Comparison of ENCODE assay signal across 8 cellular contexts in genomic region chr2:85852979-85853498, GRCh38. TPM values are rescaled to one million over a fixed set of nuclear protein-coding genes. Genes with fewer than 3 reads are reported as not detected.
DNase-seq lines count a peak whose midpoint lies in the region; ATAC-seq and TF ChIP-seq lines count a peak whose summit lies in the region.

No MANE protein-coding gene starts in this region.

- H3K4me3 ChIP-seq in OCI-LY7 (ENCODE audit: low read depth, low read length, poor library complexity, severe bottlenecking) (no peak overlapping the region), vagina (peak overlapping the region in 1 of 2 donors; percentile 19)

- H4K20me1 ChIP-seq in OCI-LY7 (ENCODE audit: insufficient read depth, low read length), result no peaks in the 10 kb centered on the region

- H3K27me3 Mint-ChIP-seq in activated naive CD8-positive, alpha-beta T cell treated with anti-CD3 and anti-CD28 coated beads for 36 hours, result no peaks in the 10 kb centered on the region
- no peaks in the 10 kb centered on the region for H3K27me3 Mint-ChIP-seq in natural killer cell (ENCODE audit: low read depth in 2 of 2)

- peaks cover 12% of the 10 kb centered on the region for H3K9me3 Mint-ChIP-seq in activated naive CD8-positive, alpha-beta T cell treated with anti-CD3 and anti-CD28 coated beads for 36 hours
- no peaks in the 10 kb centered on the region for H3K9me3 Mint-ChIP-seq in natural killer cell

- H3K27ac ChIP-seq in OCI-LY7 (ENCODE audit: low read depth, low read length, poor library complexity, severe bottlenecking) (peak overlapping the region; percentile 19), vagina (peak overlapping the region; percentile 71)

- DNase-seq in EH (ENCODE audit: low read depth) (peak; percentile 78), OCI-LY7 (ENCODE audit: low spot score) (peak; percentile 25), natural killer cell (peak; percentile 71), vagina (ENCODE audit: extremely low spot score in 2 of 2) (no peak), kidney tubule cell (ENCODE audit: low spot score) (no peak), DMS153 (lab: John Stamatoyannopoulos, UW) (no peak)
- peak; percentile 58 for DNase-seq in activated naive CD8-positive, alpha-beta T cell treated with anti-CD3 and anti-CD28 coated beads for 36 hours

- H3K9me2 ChIP-seq in OCI-LY7 (ENCODE audit: insufficient read depth, low read length), result no peaks in the 10 kb centered on the region

- H3K36me3 ChIP-seq in OCI-LY7 (ENCODE audit: insufficient read depth, low read length) (no peaks in the 10 kb centered on the region; the same call in 1 of the 2 replicates), vagina (no peaks in the 10 kb centered on the region)

- H3K36me3 Mint-ChIP-seq in activated naive CD8-positive, alpha-beta T cell treated with anti-CD3 and anti-CD28 coated beads for 36 hours, result peaks cover 45% of the 10 kb centered on the region
- no peaks in the 10 kb centered on the region for H3K36me3 Mint-ChIP-seq in natural killer cell

- H3K4me1 Mint-ChIP-seq in activated naive CD8-positive, alpha-beta T cell treated with anti-CD3 and anti-CD28 coated beads for 36 hours, result peaks cover 65% of the 10 kb centered on the region
- H3K4me1 Mint-ChIP-seq in natural killer cell, result peaks cover 66% of the 10 kb centered on the region in 2 donors

- BruUV-seq in OCI-LY7 (replicated peaks; lab: Mats Ljungman, UMichigan), result no TSS peak

- POLR2A ChIA-PET in OCI-LY7 (lab: Charles Lee), result interaction anchor here (0.7 kb wide), 1 partner anchor 220 kb away, joined by 3 read pairs; no protein-coding TSS in a partner anchor

- H3K27me3 ChIP-seq in vagina, result no peaks in the 10 kb centered on the region

- no peak for TF ChIP-seq CTCF in OCI-LY7 (conservative IDR thresholded peaks at IDR 0.05; ENCODE audit: low read length)
- no peak for TF ChIP-seq CTCF in natural killer cell (IDR thresholded peaks at IDR 0.05)
- TF ChIP-seq CTCF in vagina (IDR thresholded peaks at IDR 0.05), result no peak

- TF ChIP-seq POLR2A in vagina (IDR thresholded peaks at IDR 0.05), result no peak

- H3K4me1 ChIP-seq in OCI-LY7 (ENCODE audit: insufficient read depth, low read length, poor library complexity, severe bottlenecking), result peaks cover 16% of the 10 kb centered on the region
- peaks cover 40% of the 10 kb centered on the region for H3K4me1 ChIP-seq in vagina

- peak overlapping the region; percentile 100 for H3K27ac Mint-ChIP-seq in activated naive CD8-positive, alpha-beta T cell treated with anti-CD3 and anti-CD28 coated beads for 36 hours
- peak overlapping the region; percentile 94 to 99 for H3K27ac Mint-ChIP-seq in natural killer cell

- ATAC-seq in GM21825 (IDR thresholded peaks at IDR 0.05; ENCODE audit: unreplicated experiment) (peak; percentile 75), natural killer cell (peak; percentile 81 to 92 (median 86))

- H3K4me2 ChIP-seq in OCI-LY7 (ENCODE audit: low read length), result peak overlapping the region; percentile 63

- peak overlapping the region; percentile 94 for H2AFZ ChIP-seq in OCI-LY7 (ENCODE audit: low read length)

- CTCF ChIA-PET in OCI-LY7 (lab: Charles Lee; ENCODE audit: unreplicated experiment), result no interaction called here

- H3K79me2 ChIP-seq in OCI-LY7 (ENCODE audit: insufficient read depth, low read depth, low read length), result no peaks in the 10 kb centered on the region

- peak overlapping the region; percentile 79 for H3K4me3 Mint-ChIP-seq in activated naive CD8-positive, alpha-beta T cell treated with anti-CD3 and anti-CD28 coated beads for 36 hours
- H3K4me3 Mint-ChIP-seq in natural killer cell, result peak overlapping the region; percentile 91

- H3K9me3 ChIP-seq in OCI-LY7 (ENCODE audit: low read length), result no peaks in the 10 kb centered on the region; the same call in 1 of the 2 replicates
- no peaks in the 10 kb centered on the region for H3K9me3 ChIP-seq in vagina

- intact Hi-C loops in OCI-LY7 (cut with micrococcal nuclease; ENCODE audit: unreplicated experiment), result no loop called here
- intact Hi-C loops in natural killer cell (cut with micrococcal nuclease), result loop anchor here (1.0 to 2.0 kb wide), 5 partner anchors 26 to 227 kb away; no protein-coding TSS in a partner anchor
- intact Hi-C loops in vagina (cut with DNase I), result no loop called here

RNA-seq across cellular contexts. Expression of gene ST3GAL5, which starts 35.8 kb away (rescaled TPM):
- total RNA-seq in OCI-LY7 (2014; rRNA removed; shearing (Covaris generic)), result 6.1 and 7.4 TPM in 2 replicates
- total RNA-seq in OCI-LY7 (2022), result 8.5 and 11.3 TPM in 2 replicates
- total RNA-seq in activated naive CD8-positive, alpha-beta T cell treated with anti-CD3 and anti-CD28 coated beads for 36 hours, result 10 to 100 TPM; 14.6 to 15.1 TPM
- 10 to 100 TPM; 54.6 to 72.4 (median 66.1) TPM for total RNA-seq in natural killer cell
- total RNA-seq in vagina, result 16.2 TPM

Comparison
In these comparisons a context has a peak if more than half of its experiments do, and no peak if none do; other contexts are left out.
1. DNase-seq: peak in EH (single experiment), OCI-LY7 (single experiment), activated naive CD8-positive, alpha-beta T cell treated with anti-CD3 and anti-CD28 coated beads for 36 hours (single experiment) and natural killer cell (single experiment); none in vagina (0 of 2), kidney tubule cell (single experiment) and DMS153 (single experiment).